8 cellular contexts compared by ENCODE assay signal in genomic region chrX:46325312-46325877, GRCh38.
DNase-seq lines count a peak whose midpoint lies in the region; ATAC-seq and TF ChIP-seq lines count a peak whose summit lies in the region.

No MANE protein-coding gene starts in this region.

- TF ChIP-seq CTCF in GM10266 (IDR thresholded peaks at IDR 0.05; ENCODE audit: control insufficient read depth, insufficient read depth, low read depth, missing control alignments), result no peak

- peak; percentile 98 for DNase-seq in M059J (ENCODE audit: low read depth)
- peak; percentile 73 to 74 for DNase-seq in activated T-cell treated with anti-CD3 and anti-CD28 coated beads, Interleukin-2, amount 50 U/mL, for 48 hours
- peak; percentile 97 for DNase-seq in islet precursor cell
- peak; percentile 2 to 5 for DNase-seq in stimulated activated CD8-positive, alpha-beta memory T cell treated with anti-CD3 and anti-CD28 coated beads, Interleukin-7, amount 100 ng/mL, for 1 hour (ENCODE audit: low read depth in 2 of 2)
- no peak for DNase-seq in NCI-H1092 treated with DMSO at 0.1 percent for 48 hours (lab: John Stamatoyannopoulos, UW)
- DNase-seq in GM10266 (ENCODE audit: extremely low spot score), result no peak

- ATAC-seq in GM18498 (IDR thresholded peaks at IDR 0.05; ENCODE audit: unreplicated experiment), result no peak
- ATAC-seq in HG03469 (IDR thresholded peaks at IDR 0.05; ENCODE audit: unreplicated experiment), result no peak

Comparison
In these comparisons a context has a peak if more than half of its experiments do, and no peak if none do; other contexts are left out.
1. DNase-seq: peak in M059J (single experiment), activated T-cell treated with anti-CD3 and anti-CD28 coated beads, Interleukin-2, amount 50 U/mL, for 48 hours (2 of 2), islet precursor cell (single experiment) and stimulated activated CD8-positive, alpha-beta memory T cell treated with anti-CD3 and anti-CD28 coated beads, Interleukin-7, amount 100 ng/mL, for 1 hour (2 of 2); none in NCI-H1092 treated with DMSO at 0.1 percent for 48 hours (single experiment) and GM10266 (single experiment).